ENCODE assay signal across 11 cellular contexts in the genomic region with DNA sequence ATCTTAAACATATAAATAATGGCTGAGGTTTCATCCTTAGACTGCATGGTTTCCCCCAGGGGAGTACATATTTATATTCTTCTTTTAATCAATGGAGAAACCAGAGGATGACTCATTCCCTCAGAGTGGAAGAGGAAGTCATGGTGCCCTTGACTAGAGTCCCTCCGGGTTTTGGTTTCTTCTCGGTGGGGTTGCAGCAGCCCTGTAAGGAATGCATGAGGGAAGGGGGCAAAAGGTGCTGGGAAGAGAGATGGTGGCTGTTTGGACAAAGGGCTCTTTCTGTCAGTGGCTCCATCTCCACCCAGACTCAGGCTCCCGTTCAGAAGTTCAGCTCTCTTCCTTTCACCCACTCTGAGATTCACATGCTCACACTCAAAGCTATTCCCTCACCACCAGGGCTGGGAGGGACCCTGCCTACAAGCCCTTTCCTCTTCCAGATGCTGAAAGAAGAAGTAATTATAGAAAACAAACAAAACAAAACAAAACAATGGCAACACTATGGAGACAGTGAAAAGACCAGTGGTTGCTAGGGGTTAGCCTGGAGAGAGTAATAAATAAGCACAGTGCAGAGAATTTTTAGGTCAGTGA.
DNase-seq lines count a peak whose midpoint lies in the region; ATAC-seq and TF ChIP-seq lines count a peak whose summit lies in the region.
"Had no signal": no experiment of that assay in that cellular context is flagged by ENCODE, and none has a peak within 500 bp of the region (broad histone marks: within the 10 kb centered on the region; RNA-seq: fewer than 3 reads in every experiment).

No MANE protein-coding gene starts in this region.

- H3K36me3 ChIP-seq in A673 (ENCODE audit: insufficient read depth, low read length, poor library complexity, severe bottlenecking) (no peaks in the 10 kb centered on the region), mammary epithelial cell (ENCODE audit: insufficient read depth, low read length) (no peaks in the 10 kb centered on the region), prostate gland (no peaks in the 10 kb centered on the region)
- H3K36me3 ChIP-seq: Peyer's patch, upper lobe of left lung had no signal

- no peak overlapping the region for H3K4me2 ChIP-seq in mammary epithelial cell (ENCODE audit: insufficient read depth, low read depth, low read length)

- dilution Hi-C loops in mammary epithelial cell (cut with HindIII; ENCODE audit: low sequenced_read_pairs), result loop anchor here (5.0 kb wide), 1 partner anchor 37 kb away; no protein-coding TSS in a partner anchor

- CTCF ChIA-PET in A673 (lab: Charles Lee), result no interaction called here
- CTCF ChIA-PET in mammary epithelial cell (lab: Charles Lee; ENCODE audit: low non-redundant PET), result no interaction called here

- no peak overlapping the region for H3K27ac ChIP-seq in A673 (ENCODE audit: low read depth, low read length, poor library complexity, severe bottlenecking)
- no peak overlapping the region for H3K27ac ChIP-seq in mammary epithelial cell (ENCODE audit: insufficient read depth, low read depth, low read length)
- H3K27ac ChIP-seq in prostate gland, result no peak overlapping the region
- H3K27ac ChIP-seq: Peyer's patch, upper lobe of left lung had no signal

- POLR2A ChIA-PET in A673 (lab: Charles Lee; ENCODE audit: low non-redundant PET), result no interaction called here

- WGBS in mammary epithelial cell (ENCODE audit: low coverage, missing lambda C conversion rate), result 0% methylated on average over 2 of the region's 3 CpGs
- 74% methylated on average over 3 of the region's 3 CpGs for WGBS in prostate gland

- in situ Hi-C loops in GM13977 (cut with MboI; ENCODE audit: low pct_unique_long_range_greater_than_20kb, low sequenced_read_pairs, unreplicated experiment) (no loop called here), mammary epithelial cell (cut with MboI; ENCODE audit: low sequenced_read_pairs in 2 of 2) (loop anchor here in 1 of 2 donors (10.0 kb wide), 1 partner anchor 455 kb away; a partner anchor contains a TSS)

- DNase-seq in A673 (ENCODE audit: low spot score), result peak; percentile 65
- peak; percentile 19 for DNase-seq in GM13977 (ENCODE audit: low spot score)
- peak; percentile 88 for DNase-seq in MV-4-11 (lab: John Stamatoyannopoulos, UW)
- DNase-seq in mammary epithelial cell, result peak; percentile 21
- DNase-seq in NCI-H1436 (lab: John Stamatoyannopoulos, UW), result no peak
- DNase-seq in prostate gland (ENCODE audit: low spot score), result no peak
- no peak for DNase-seq in occipital lobe (lab: John Stamatoyannopoulos, UW)
- DNase-seq: activated CD8-positive, alpha-beta memory T cell treated with anti-CD3 and anti-CD28 coated beads, Interleukin-2, amount 50 U/mL, for 4 hours; Peyer's patch; upper lobe of left lung had no signal

- TF ChIP-seq POLR2A in prostate gland (IDR thresholded peaks at IDR 0.05), result no peak

- H3K9ac ChIP-seq in mammary epithelial cell (ENCODE audit: insufficient read depth, low read length), result no peak overlapping the region

- TF ChIP-seq CTCF in A673 (conservative IDR thresholded peaks at IDR 0.05; ENCODE audit: low read depth, low read length) (no peak), GM13977 (IDR thresholded peaks at IDR 0.05; ENCODE audit: extremely low read depth, insufficient read depth, missing control alignments) (no peak), mammary epithelial cell (conservative IDR thresholded peaks at IDR 0.05 in 1 of 2, IDR thresholded peaks at IDR 0.05 in 1 of 2; ENCODE audit: extremely low read depth in 1 of 2, insufficient read depth in 1 of 2, low read depth in 1 of 2, low read length in 2 of 2) (no peak), prostate gland (IDR thresholded peaks at IDR 0.05) (no peak)

- intact Hi-C loops in A673 (cut with micrococcal nuclease; ENCODE audit: unreplicated experiment) (no loop called here), mammary epithelial cell (cut with micrococcal nuclease) (loop anchor here (10.0 kb wide), 1 partner anchor 315 kb away; no protein-coding TSS in a partner anchor), prostate gland (cut with DNase I) (no loop called here)

- no peaks in the 10 kb centered on the region for H4K20me1 ChIP-seq in mammary epithelial cell (ENCODE audit: insufficient read depth, low read length)

- H3K9me3 ChIP-seq in A673 (ENCODE audit: low read depth, low read length, poor library complexity, severe bottlenecking) (no peaks in the 10 kb centered on the region), mammary epithelial cell (replicated peaks; ENCODE audit: insufficient read depth, low read length) (no peaks in the 10 kb centered on the region), prostate gland (no peaks in the 10 kb centered on the region)
- H3K9me3 ChIP-seq: Peyer's patch, upper lobe of left lung had no signal

- H3K27me3 ChIP-seq in A673 (replicated peaks; ENCODE audit: insufficient read depth, low read depth, low read length, poor library complexity) (no peaks in the 10 kb centered on the region), mammary epithelial cell (ENCODE audit: insufficient read depth, low read length) (no peaks in the 10 kb centered on the region), prostate gland (replicated peaks; ENCODE audit: insufficient read depth) (peaks cover 6% of the 10 kb centered on the region)
- H3K27me3 ChIP-seq: Peyer's patch, upper lobe of left lung had no signal

- no peak overlapping the region for H3K4me3 ChIP-seq in A673 (ENCODE audit: low read depth, low read length, poor library complexity, severe bottlenecking)
- H3K4me3 ChIP-seq in mammary epithelial cell (replicated peaks in 1 of 3; ENCODE audit: insufficient read depth in 1 of 3, low read depth in 2 of 3, low read length in 3 of 3), result no peak overlapping the region
- no peak overlapping the region for H3K4me3 ChIP-seq in prostate gland
- H3K4me3 ChIP-seq: Peyer's patch, upper lobe of left lung had no signal

- BruUV-seq in A673 (replicated peaks; lab: Mats Ljungman, UMichigan) (no TSS peak), mammary epithelial cell (replicated peaks; lab: Mats Ljungman, UMichigan) (no TSS peak)

- H3K4me1 ChIP-seq in A673 (ENCODE audit: insufficient read depth, low read length, poor library complexity, severe bottlenecking) (no peaks in the 10 kb centered on the region), mammary epithelial cell (ENCODE audit: insufficient read depth, low read length) (peaks cover 6% of the 10 kb centered on the region), prostate gland (replicated peaks) (no peaks in the 10 kb centered on the region)
- H3K4me1 ChIP-seq: Peyer's patch had no signal

- no peak overlapping the region for H2AFZ ChIP-seq in mammary epithelial cell (ENCODE audit: low read depth, low read length)

- ATAC-seq in GM18867 (IDR thresholded peaks at IDR 0.05; ENCODE audit: unreplicated experiment), result no peak

- no peaks in the 10 kb centered on the region for H3K79me2 ChIP-seq in mammary epithelial cell (ENCODE audit: insufficient read depth, low read length)

Comparison
In these comparisons a context has a peak if more than half of its experiments do, and no peak if none do; other contexts are left out.
1. DNase-seq: peak in A673 (single experiment), GM13977 (single experiment), MV-4-11 (single experiment) and mammary epithelial cell (single experiment); none in NCI-H1436 (single experiment), prostate gland (single experiment) and occipital lobe (single experiment).